9 cellular contexts compared by ENCODE assay signal in the genomic region with DNA sequence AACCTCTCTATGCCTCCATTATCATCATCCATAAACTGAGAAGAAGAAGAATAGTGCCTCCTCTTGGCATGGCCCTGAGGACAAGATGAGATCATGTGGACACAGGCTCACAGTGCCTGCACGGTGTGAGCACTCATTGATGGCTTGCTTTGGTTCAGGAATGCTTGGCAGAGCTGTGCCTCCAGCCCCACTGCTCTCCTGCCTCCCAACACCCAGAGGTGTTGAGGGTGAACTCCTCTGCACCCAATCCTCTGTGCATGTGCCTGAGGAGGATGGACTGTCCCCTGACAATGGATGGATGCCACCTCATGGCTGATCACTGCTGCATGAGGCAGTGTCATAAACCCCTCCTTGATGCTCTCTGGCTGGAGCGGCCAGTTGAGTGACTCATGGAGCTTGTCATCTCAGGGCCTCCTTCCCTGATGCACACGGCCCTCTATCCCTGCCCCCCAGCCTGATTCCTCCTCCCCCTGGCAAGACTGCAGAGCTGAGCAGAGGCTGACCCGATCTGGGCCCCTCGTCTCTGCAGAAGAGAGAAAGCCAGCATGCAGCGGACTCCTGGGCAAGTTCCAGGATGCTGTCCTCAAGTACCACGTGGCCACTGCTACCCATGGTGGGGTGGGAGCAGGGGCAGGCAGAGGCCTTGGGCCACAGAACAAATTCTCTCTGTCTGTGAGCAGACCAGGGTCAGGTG.
DNase-seq lines count a peak whose midpoint lies in the region; ATAC-seq and TF ChIP-seq lines count a peak whose summit lies in the region.
"Had no signal": no experiment of that assay in that cellular context is flagged by ENCODE, and none has a peak within 500 bp of the region (broad histone marks: within the 10 kb centered on the region; RNA-seq: fewer than 3 reads in every experiment).

No MANE protein-coding gene starts in this region.

- intact Hi-C loops in sigmoid colon (cut with DNase I) (no loop called here), vagina (cut with DNase I) (no loop called here)

- TF ChIP-seq POLR2A in sigmoid colon (IDR thresholded peaks at IDR 0.05) = no peak
- TF ChIP-seq POLR2A in vagina (IDR thresholded peaks at IDR 0.05) = no peak

- ATAC-seq in GM18517 (IDR thresholded peaks at IDR 0.05; ENCODE audit: unreplicated experiment) (peak; percentile 7), GM19397 (IDR thresholded peaks at IDR 0.05; ENCODE audit: unreplicated experiment) (no peak)

- H3K9me3 ChIP-seq in sigmoid colon (no peaks in the 10 kb centered on the region), vagina (no peaks in the 10 kb centered on the region)

- H3K4me3 ChIP-seq in epithelial cell of esophagus (ENCODE audit: low read length) (no peak overlapping the region), sigmoid colon (no peak overlapping the region), vagina (no peak overlapping the region)

- DNase-seq in HS-5 (ENCODE audit: low read depth) = peak; percentile 87
- DNase-seq in epithelial cell of esophagus (ENCODE audit: low read depth) = peak; percentile 77
- DNase-seq in sigmoid colon = peak; percentile 70
- DNase-seq in DMS79 treated with DMSO at 0.1 percent for 48 hours (lab: John Stamatoyannopoulos, UW) = no peak
- no peak for DNase-seq in vagina (ENCODE audit: extremely low spot score in 2 of 2)
- DNase-seq in NCI-H524 (lab: John Stamatoyannopoulos, UW) = no peak
- DNase-seq: activated effector memory CD4-positive, alpha-beta T cell treated with Interleukin-2 at 50 U/mL for 16 hours had no signal

- TF ChIP-seq EP300 in sigmoid colon (IDR thresholded peaks at IDR 0.05) = no peak

- H3K27ac ChIP-seq in sigmoid colon (peak overlapping the region in 2 of 4 donors; percentile 48 to 55), vagina (no peak overlapping the region)

- WGBS in sigmoid colon, 2 donors = 66 to 73% methylated on average over 7 of the region's 7 CpGs

- no peaks in the 10 kb centered on the region for H3K27me3 ChIP-seq in sigmoid colon
- no peaks in the 10 kb centered on the region for H3K27me3 ChIP-seq in vagina

- H3K4me1 ChIP-seq in sigmoid colon (peaks cover 0 to 73% (median 55%) of the 10 kb centered on the region in 4 donors), vagina (peaks cover 43% of the 10 kb centered on the region)

- H3K36me3 ChIP-seq in sigmoid colon = no peaks in the 10 kb centered on the region
- no peaks in the 10 kb centered on the region for H3K36me3 ChIP-seq in vagina

- no peak for TF ChIP-seq CTCF in epithelial cell of esophagus (IDR thresholded peaks at IDR 0.05; ENCODE audit: insufficient read depth, low read depth, low read length, missing control alignments)
- no peak for TF ChIP-seq CTCF in sigmoid colon (IDR thresholded peaks at IDR 0.05)
- no peak for TF ChIP-seq CTCF in vagina (IDR thresholded peaks at IDR 0.05)

Comparison
In these comparisons a context has a peak if more than half of its experiments do, and no peak if none do; other contexts are left out.
1. DNase-seq: peak in HS-5 (single experiment), epithelial cell of esophagus (single experiment) and sigmoid colon (single experiment); none in DMS79 treated with DMSO at 0.1 percent for 48 hours (single experiment), vagina (0 of 2) and NCI-H524 (0 of 2).